In the genomic region with DNA sequence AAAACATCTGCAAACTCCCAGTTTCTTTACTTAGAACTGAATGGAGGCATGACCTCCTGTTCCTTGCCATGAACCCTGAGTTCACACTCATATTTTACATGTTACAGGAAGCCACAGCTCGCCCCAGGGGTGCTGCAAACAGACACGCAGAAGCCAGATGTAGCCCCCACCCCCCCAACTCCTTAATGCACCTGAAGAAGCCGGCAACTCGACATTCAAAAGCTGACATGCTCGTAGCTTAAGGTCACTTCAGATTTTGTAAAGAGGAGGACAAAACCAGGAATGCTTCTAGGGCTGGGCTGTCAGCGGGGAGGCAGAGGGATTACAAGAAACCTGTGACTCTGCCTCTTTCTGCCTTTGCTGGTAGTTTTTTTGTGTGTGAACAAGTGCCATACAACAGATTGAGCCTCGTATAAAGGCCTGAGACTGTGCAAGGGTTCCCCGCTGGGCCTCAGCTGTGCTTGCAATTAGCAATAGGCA, we compare ENCODE assay signal across 16 cellular contexts.
DNase-seq lines count a peak whose midpoint lies in the region.
"Had no signal": no experiment of that assay in that cellular context is flagged by ENCODE, and none has a peak within 500 bp of the region (broad histone marks: within the 10 kb centered on the region; RNA-seq: fewer than 3 reads in every experiment).

No MANE protein-coding gene starts in this region.

- no peaks in the 10 kb centered on the region for H4K20me1 ChIP-seq in BLaER1

- peaks cover 77% of the 10 kb centered on the region for H3K4me1 ChIP-seq in BLaER1
- peaks cover 23% of the 10 kb centered on the region for H3K4me1 ChIP-seq in HUES6 (ENCODE audit: control insufficient read depth, insufficient read depth, low read length)
- peaks cover 5% of the 10 kb centered on the region; the same call in 1 of the 2 replicates for H3K4me1 ChIP-seq in iPS DF 6.9 (ENCODE audit: control insufficient read depth, insufficient read depth, low read length)
- H3K4me1 ChIP-seq: breast epithelium, Caco-2 had no signal

- peak overlapping the region; percentile 80 for H3K4me2 ChIP-seq in BLaER1

- H3K4me3 ChIP-seq in BLaER1 (no peak overlapping the region), HUES6 (ENCODE audit: low read depth, low read length) (peak overlapping the region; percentile 41), iPS DF 6.9 (ENCODE audit: low read length) (no peak overlapping the region)
- H3K4me3 ChIP-seq: breast epithelium had no signal

- WGBS in iPS DF 6.9 (ENCODE audit: insufficient coverage, insufficient read length), result no CpG with 5 or more reads among the region's 8 CpGs

- H3K27ac ChIP-seq in BLaER1 (peak overlapping the region; percentile 93), HUES6 (ENCODE audit: low read depth, low read length) (no peak overlapping the region), iPS DF 6.9 (ENCODE audit: low read length) (no peak overlapping the region)
- H3K27ac ChIP-seq: breast epithelium had no signal

- H3K36me3 ChIP-seq in BLaER1 (no peaks in the 10 kb centered on the region), HUES6 (ENCODE audit: control insufficient read depth, insufficient read depth, low read length) (no peaks in the 10 kb centered on the region), iPS DF 6.9 (ENCODE audit: control insufficient read depth, insufficient read depth, low read length) (no peaks in the 10 kb centered on the region)
- H3K36me3 ChIP-seq: breast epithelium had no signal

- peak overlapping the region; percentile 68 for H3K9ac ChIP-seq in BLaER1
- H3K9ac ChIP-seq in HUES6 (ENCODE audit: low read length), result peak overlapping the region; percentile 7

- H3K9me3 ChIP-seq in BLaER1 (peaks cover 5% of the 10 kb centered on the region; the same call in 1 of the 2 replicates), HUES6 (ENCODE audit: control insufficient read depth, insufficient read depth, low read depth, low read length) (no peaks in the 10 kb centered on the region), iPS DF 6.9 (ENCODE audit: control insufficient read depth, insufficient read depth, low read length) (no peaks in the 10 kb centered on the region)
- H3K9me3 ChIP-seq: breast epithelium, Caco-2 had no signal

- DNase-seq in NCI-H524 treated with DMSO at 0.1 percent for 48 hours (lab: John Stamatoyannopoulos, UW) (peak; percentile 95), iPS DF 6.9 (ENCODE audit: low read depth, low spot score) (peak; percentile 55), midbrain (lab: John Stamatoyannopoulos, UW) (no peak), NCI-H526 treated with DMSO at 0.1 percent for 48 hours (lab: John Stamatoyannopoulos, UW) (no peak), AG20443 (ENCODE audit: low spot score) (no peak)
- DNase-seq in activated T-cell treated with anti-CD3 and anti-CD28 coated beads, Interleukin-2, amount 50 U/mL, for 1 hour, result no peak
- DNase-seq: ACHN; activated CD8-positive, alpha-beta memory T cell treated with anti-CD3 and anti-CD28 coated beads, Interleukin-2, amount 50 U/mL, for 4 hours; Caco-2; effector memory CD8-positive, alpha-beta T cell; immature natural killer cell; NCI-H526; stimulated activated CD4-positive, alpha-beta T cell treated with anti-CD3 and anti-CD28 coated beads, Interleukin-4, amount 100 ng/mL, for 24 hours had no signal

- H3K27me3 ChIP-seq in BLaER1 (no peaks in the 10 kb centered on the region), HUES6 (ENCODE audit: control insufficient read depth, insufficient read depth, low read length) (peaks cover 2% of the 10 kb centered on the region; the same call in 1 of the 2 replicates), iPS DF 6.9 (ENCODE audit: control insufficient read depth, insufficient read depth, low read length) (no peaks in the 10 kb centered on the region; the same call in 1 of the 2 replicates)
- H3K27me3 ChIP-seq: breast epithelium had no signal

Comparison
In these comparisons a context has a peak if more than half of its experiments do, and no peak if none do; other contexts are left out.
1. DNase-seq: peak in NCI-H524 treated with DMSO at 0.1 percent for 48 hours (single experiment) and iPS DF 6.9 (single experiment); none in activated T-cell treated with anti-CD3 and anti-CD28 coated beads, Interleukin-2, amount 50 U/mL, for 1 hour (single experiment), midbrain (single experiment), NCI-H526 treated with DMSO at 0.1 percent for 48 hours (single experiment) and AG20443 (single experiment).